ENCODE assay signal across 8 cellular contexts in genomic region chr11:18775492-18776292, GRCh38. TPM values are rescaled to one million over a fixed set of nuclear protein-coding genes. Genes with fewer than 3 reads are reported as not detected.
DNase-seq lines count a peak whose midpoint lies in the region; ATAC-seq, FAIRE-seq and TF ChIP-seq lines count a peak whose summit lies in the region.

No MANE protein-coding gene starts in this region.

- no TSS peak for BruUV-seq in HepG2 (replicated peaks; lab: Mats Ljungman, UMichigan)

- H3K36me3 ChIP-seq in KMS-11 (ENCODE audit: insufficient read depth) (no peaks in the 10 kb centered on the region), HepG2 (replicated peaks in 1 of 2; ENCODE audit: control insufficient read depth in 1 of 2, insufficient read depth in 2 of 2, low read length in 2 of 2) (no peaks in the 10 kb centered on the region)

- TF ChIP-seq RAD21 in HepG2 (CRISPR knock-in tag; IDR thresholded peaks at IDR 0.05): 0 out of 2 replicates have a peak, but pooled peaks have one; percentile 20

- no peaks in the 10 kb centered on the region for H3K36me3 Mint-ChIP-seq in stimulated activated effector memory CD8-positive, alpha-beta T cell treated with anti-CD3 and anti-CD28 coated beads, Interleukin-12 subunit alpha, Interleukin-12 subunit beta, amount 100 ng/mL, for 72 hours

- DNase-seq in NCI-H446 (lab: John Stamatoyannopoulos, UW): peak; percentile 2 to 43
- no peak for DNase-seq in NCI-H446 treated with DMSO at 0.1 percent for 48 hours (lab: John Stamatoyannopoulos, UW)
- DNase-seq in T-helper 2 cell: peak in 3 of 5 experiments; percentile 13 to 60 (median 13)
- peak; percentile 41 to 69 for DNase-seq in T47D (ENCODE audit: low read depth in 1 of 2, low spot score in 1 of 2)
- peak; percentile 46 for DNase-seq in HepG2 (ENCODE audit: low spot score)
- DNase-seq in stimulated activated effector memory CD8-positive, alpha-beta T cell treated with anti-CD3 and anti-CD28 coated beads, Interleukin-12 subunit alpha, Interleukin-12 subunit beta, amount 100 ng/mL, for 72 hours (ENCODE audit: low spot score in 2 of 2): peak; percentile 68 to 88

- H3K9me3 ChIP-seq in HepG2 (ENCODE audit: low read length): no peaks in the 10 kb centered on the region

- WGBS in HepG2 (ENCODE audit: low lambda C conversion rate): 4% methylated on average over 12 of the region's 16 CpGs

- FAIRE-seq in HepG2 (lab: Jason Lieb, UNC): peak; percentile 81

- intact Hi-C loops in HepG2 (cut with micrococcal nuclease; ENCODE audit: unreplicated experiment): loop anchor here (1.0 kb wide), 2 partner anchors 27 to 78 kb away; no protein-coding TSS in a partner anchor

- H3K27ac Mint-ChIP-seq in stimulated activated effector memory CD8-positive, alpha-beta T cell treated with anti-CD3 and anti-CD28 coated beads, Interleukin-12 subunit alpha, Interleukin-12 subunit beta, amount 100 ng/mL, for 72 hours: no peak overlapping the region

- H3K9me3 Mint-ChIP-seq in stimulated activated effector memory CD8-positive, alpha-beta T cell treated with anti-CD3 and anti-CD28 coated beads, Interleukin-12 subunit alpha, Interleukin-12 subunit beta, amount 100 ng/mL, for 72 hours: peaks cover 3% of the 10 kb centered on the region

- peaks cover 1% of the 10 kb centered on the region for H3K4me1 ChIP-seq in KMS-11 (ENCODE audit: low read depth, poor library complexity, severe bottlenecking)
- no peaks in the 10 kb centered on the region for H3K4me1 ChIP-seq in HepG2 (ENCODE audit: insufficient read depth, low read length)

- in situ Hi-C loops in T47D (cut with HindIII; ENCODE audit: low pct_unique_long_range_greater_than_20kb, low sequenced_read_pairs) (no loop called here), HepG2 (cut with HindIII; ENCODE audit: extremely low pct_ligation_motif_present, low pct_unique_long_range_greater_than_20kb) (no loop called here)

- 0 out of 2 replicates have a peak overlapping the region, but pooled peaks have one; percentile 19 for H2AFZ ChIP-seq in KMS-11 (ENCODE audit: low read depth)
- no peak overlapping the region for H2AFZ ChIP-seq in HepG2 (ENCODE audit: low read length)

- ATAC-seq in GM21786 (IDR thresholded peaks at IDR 0.05; ENCODE audit: unreplicated experiment): peak; percentile 76
- peak; percentile 91 for ATAC-seq in HepG2
- peak; percentile 69 for ATAC-seq in stimulated activated effector memory CD8-positive, alpha-beta T cell treated with anti-CD3 and anti-CD28 coated beads, Interleukin-12 subunit alpha, Interleukin-12 subunit beta, amount 100 ng/mL, for 72 hours

- no peak for TF ChIP-seq POLR2A in HepG2 (IDR thresholded peaks at IDR 0.05; ENCODE audit: insufficient read depth in 1 of 2, low read depth in 2 of 2, low read length in 2 of 2)

- H3K9ac ChIP-seq in KMS-11 (no peak overlapping the region), HepG2 (ENCODE audit: insufficient read depth, low read depth, low read length) (no peak overlapping the region)

- H3K27me3 ChIP-seq in KMS-11 (ENCODE audit: insufficient read depth, low read depth) (no peaks in the 10 kb centered on the region), HepG2 (ENCODE audit: control insufficient read depth in 1 of 2, insufficient read depth in 2 of 2, low read length in 2 of 2) (peaks cover 5 to 23% of the 10 kb centered on the region in 2 experiments; a peak in 3 of 5 replicates)

- H3K27ac ChIP-seq in KMS-11 (no peak overlapping the region), HepG2 (ENCODE audit: extremely low read length, insufficient read depth, low read length) (no peak overlapping the region)

- H3K4me3 ChIP-seq in KMS-11 (IDR thresholded peaks at IDR 0.05; ENCODE audit: insufficient read depth, low read depth, low read length) (no peak overlapping the region), HepG2 (replicated peaks in 1 of 3; ENCODE audit: insufficient read depth in 1 of 3, low read depth in 2 of 3, low read length in 3 of 3) (no peak overlapping the region)

- H3K79me2 ChIP-seq in KMS-11 (ENCODE audit: insufficient read depth, low read depth) (no peaks in the 10 kb centered on the region), HepG2 (ENCODE audit: insufficient read depth, low read length) (no peaks in the 10 kb centered on the region)

- H4K20me1 ChIP-seq in KMS-11 (ENCODE audit: insufficient read depth) (no peaks in the 10 kb centered on the region), HepG2 (ENCODE audit: insufficient read depth, low read length) (no peaks in the 10 kb centered on the region)

- H3K4me2 ChIP-seq in KMS-11 (no peak overlapping the region), HepG2 (ENCODE audit: low read depth, low read length) (no peak overlapping the region)

- POLR2A ChIA-PET in HepG2 (lab: Yijun Ruan, JAX): no interaction called here

- TF ChIP-seq CTCF in KMS-11 (conservative IDR thresholded peaks at IDR 0.05; ENCODE audit: low read depth, low read length) (peak; percentile 90), HepG2 (CRISPR knock-in tag; IDR thresholded peaks at IDR 0.05) (peak; percentile 82)

- H3K4me3 Mint-ChIP-seq in stimulated activated effector memory CD8-positive, alpha-beta T cell treated with anti-CD3 and anti-CD28 coated beads, Interleukin-12 subunit alpha, Interleukin-12 subunit beta, amount 100 ng/mL, for 72 hours: no peak overlapping the region

- CTCF ChIA-PET in HepG2 (lab: Yijun Ruan, JAX; ENCODE audit: low intra/inter-chr PET ratio, low total read pairs): interaction anchor here (0.8 to 1.8 kb wide), 3 partner anchors 27 to 78 kb away, joined by 4 to 7 read pairs (median 4); no protein-coding TSS in a partner anchor

- TF ChIP-seq EP300 in HepG2 (IDR thresholded peaks at IDR 0.05; ENCODE audit: low read depth in 2 of 2, low read length in 2 of 2) (no peak), HepG2 (CRISPR knock-in tag; IDR thresholded peaks at IDR 0.05; ENCODE audit: borderline replicate concordance) (no peak)

- peaks cover 37% of the 10 kb centered on the region for H3K4me1 Mint-ChIP-seq in stimulated activated effector memory CD8-positive, alpha-beta T cell treated with anti-CD3 and anti-CD28 coated beads, Interleukin-12 subunit alpha, Interleukin-12 subunit beta, amount 100 ng/mL, for 72 hours

TF ChIP-seq in HepG2, 621 proteins besides CTCF, POLR2A, EP300 and RAD21 (continues in another document):
- no peak for TF ChIP-seq ZNF235 (CRISPR knock-in tag; IDR thresholded peaks at IDR 0.05; ENCODE audit: borderline replicate concordance)
- TF ChIP-seq SMC3 (IDR thresholded peaks at IDR 0.05; ENCODE audit: low read length): peak; percentile 52
- peak; percentile 68 for TF ChIP-seq STAG1 (CRISPR knock-in tag; IDR thresholded peaks at IDR 0.05)
- TF ChIP-seq XRCC5 (optimal IDR thresholded peaks at IDR 0.05; ENCODE audit: low read length): peak; percentile 66
- 0 out of 2 replicates have a peak, but pooled peaks have one; percentile 10 for TF ChIP-seq NR2F6 (IDR thresholded peaks at IDR 0.05)
- no peak for TF ChIP-seq NR2F6 (CRISPR knock-in tag; IDR thresholded peaks at IDR 0.05)
- TF ChIP-seq ZFP62 (CRISPR knock-in tag; IDR thresholded peaks at IDR 0.05): no peak
- no peak for TF ChIP-seq RARG (CRISPR knock-in tag; IDR thresholded peaks at IDR 0.05; ENCODE audit: low read depth)

RNA-seq across cellular contexts. Expression of gene PTPN5, which starts 15.9 kb away (rescaled TPM):
- not detected in 2 replicates for total RNA-seq in HepG2 (2016; rRNA removed; fragmentation: Illumina TruSeq; extraction: Trizol)
- total RNA-seq in HepG2 (2016; cell fraction: cytosol; rRNA removed; fragmentation: Illumina TruSeq; extraction: Trizol; ENCODE audit: low read depth): not detected in 2 replicates
- total RNA-seq in HepG2 (2016; cell fraction: insoluble cytoplasmic fraction; rRNA removed; fragmentation: Illumina TruSeq; extraction: Trizol): not detected in 2 replicates
- total RNA-seq in HepG2 (2016; cell fraction: membrane; rRNA removed; fragmentation: Illumina TruSeq; extraction: Trizol): not detected in 2 replicates
- not detected in 2 replicates for total RNA-seq in HepG2 (2016; cell fraction: nucleus; rRNA removed; fragmentation: Illumina TruSeq; extraction: Trizol)
- polyA plus RNA-seq in HepG2 (2011; rRNA removed): not detected in 2 replicates
- not detected in 2 replicates for polyA plus RNA-seq in HepG2 (2011; cell fraction: cytosol; rRNA removed)
- polyA plus RNA-seq in HepG2 (2011; cell fraction: nucleus; rRNA removed): not detected in 2 replicates
- polyA plus RNA-seq in HepG2 (2012): not detected in 2 replicates
- not detected in 2 replicates for polyA plus RNA-seq in HepG2 (2016; cell fraction: cytosol; fragmentation: Illumina TruSeq; extraction: Trizol; ENCODE audit: low read depth)
- not detected in 2 replicates for polyA plus RNA-seq in HepG2 (2016; cell fraction: insoluble cytoplasmic fraction; fragmentation: Illumina TruSeq; extraction: Trizol; ENCODE audit: low read depth)
- polyA plus RNA-seq in HepG2 (2016; cell fraction: membrane; fragmentation: Illumina TruSeq; extraction: Trizol; ENCODE audit: low read depth): not detected in 2 replicates
- polyA plus RNA-seq in HepG2 (2016; cell fraction: nucleus; fragmentation: Illumina TruSeq; extraction: Trizol; ENCODE audit: insufficient read depth, low read depth): not detected in 2 replicates
- not detected in 2 replicates for polyA minus RNA-seq in HepG2 (2011; rRNA and poly(A)+ RNA removed; ENCODE audit: low replicate concordance)
- polyA minus RNA-seq in HepG2 (2011; cell fraction: cytosol; rRNA and poly(A)+ RNA removed): not detected in 2 replicates
- not detected in 2 replicates for polyA minus RNA-seq in HepG2 (2011; cell fraction: nucleus; rRNA and poly(A)+ RNA removed)

RNA-seq across cellular contexts. Expression of gene IGSF22, which starts 49.7 kb away (rescaled TPM):
- total RNA-seq in HepG2 (2016; rRNA removed; fragmentation: Illumina TruSeq; extraction: Trizol): not detected in 2 replicates
- not detected in 2 replicates for total RNA-seq in HepG2 (2016; cell fraction: cytosol; rRNA removed; fragmentation: Illumina TruSeq; extraction: Trizol; ENCODE audit: low read depth)
- total RNA-seq in HepG2 (2016; cell fraction: insoluble cytoplasmic fraction; rRNA removed; fragmentation: Illumina TruSeq; extraction: Trizol): not detected in 2 replicates
- not detected in 2 replicates for total RNA-seq in HepG2 (2016; cell fraction: membrane; rRNA removed; fragmentation: Illumina TruSeq; extraction: Trizol)
- total RNA-seq in HepG2 (2016; cell fraction: nucleus; rRNA removed; fragmentation: Illumina TruSeq; extraction: Trizol): not detected in 2 replicates
- not detected in 2 replicates for polyA plus RNA-seq in HepG2 (2011; rRNA removed)
- not detected in 2 replicates for polyA plus RNA-seq in HepG2 (2011; cell fraction: cytosol; rRNA removed)
- not detected in 2 replicates for polyA plus RNA-seq in HepG2 (2011; cell fraction: nucleus; rRNA removed)
- not detected in 2 replicates for polyA plus RNA-seq in HepG2 (2012)
- not detected in 2 replicates for polyA plus RNA-seq in HepG2 (2016; cell fraction: cytosol; fragmentation: Illumina TruSeq; extraction: Trizol; ENCODE audit: low read depth)
- not detected in 2 replicates for polyA plus RNA-seq in HepG2 (2016; cell fraction: insoluble cytoplasmic fraction; fragmentation: Illumina TruSeq; extraction: Trizol; ENCODE audit: low read depth)
- polyA plus RNA-seq in HepG2 (2016; cell fraction: membrane; fragmentation: Illumina TruSeq; extraction: Trizol; ENCODE audit: low read depth): not detected in 2 replicates
- not detected in 2 replicates for polyA plus RNA-seq in HepG2 (2016; cell fraction: nucleus; fragmentation: Illumina TruSeq; extraction: Trizol; ENCODE audit: insufficient read depth, low read depth)
- polyA minus RNA-seq in HepG2 (2011; rRNA and poly(A)+ RNA removed; ENCODE audit: low replicate concordance): not detected in 2 replicates
- not detected in 2 replicates for polyA minus RNA-seq in HepG2 (2011; cell fraction: cytosol; rRNA and poly(A)+ RNA removed)
- polyA minus RNA-seq in HepG2 (2011; cell fraction: nucleus; rRNA and poly(A)+ RNA removed): not detected in 2 replicates
